ENCODE assay signal across 10 cellular contexts in genomic region chr2:182452456-182452990, GRCh38. TPM values are rescaled to one million over a fixed set of nuclear protein-coding genes. Genes with fewer than 3 reads are reported as not detected.
"Had no signal": no experiment of that assay in that cellular context is flagged by ENCODE, and none has a peak within 500 bp of the region (broad histone marks: within the 10 kb centered on the region; RNA-seq: fewer than 3 reads in every experiment).

No MANE protein-coding gene starts in this region.

- H3K4me3 Mint-ChIP-seq: HFFc6, IgD-negative memory B cell had no signal

- DNase-seq: GM23248, HFFc6, KG1 had no signal

- H3K27ac ChIP-seq: GM23248, HL-60 had no signal

- H3K27me3 Mint-ChIP-seq: IgD-negative memory B cell had no signal

- H3K4me1 ChIP-seq: HAP-1 had no signal

- H3K9me3 Mint-ChIP-seq: HFFc6 had no signal

- H3K9me3 ChIP-seq: HAP-1 had no signal

- ATAC-seq: HCT116, HepG2 had no signal

- H3K9ac ChIP-seq: GM23248 had no signal

- H3K4me3 ChIP-seq: GM23248, HAP-1 had no signal

- H3K36me3 Mint-ChIP-seq: IgD-negative memory B cell had no signal

- H3K36me3 ChIP-seq: HAP-1 had no signal

- H3K4me1 Mint-ChIP-seq: IgD-negative memory B cell had no signal

- H3K27ac Mint-ChIP-seq: HFFc6, IgD-negative memory B cell had no signal

- H2AFZ ChIP-seq: GM23248 had no signal

RNA-seq across cellular contexts. Expression of gene PDE1A, which starts 25.7 kb away (rescaled TPM):
- total RNA-seq: HepG2, HT1080 had no signal
- polyA plus RNA-seq: H1, HepG2, IgD-negative memory B cell had no signal
